1 cellular context compared by ENCODE assay signal in genomic region chr15:45521596-45522167, GRCh38.
TF ChIP-seq lines count a peak whose summit lies in the region.

No MANE protein-coding gene starts in this region.

TF ChIP-seq in K562, 482 proteins besides CTCF, POLR2A, EP300 and RAD21 (continued from another document):
- no peak for TF ChIP-seq ZBTB40 (IDR thresholded peaks at IDR 0.05)
- TF ChIP-seq ZBTB40 (CRISPR knock-in tag; IDR thresholded peaks at IDR 0.05): no peak
